In the genomic region with DNA sequence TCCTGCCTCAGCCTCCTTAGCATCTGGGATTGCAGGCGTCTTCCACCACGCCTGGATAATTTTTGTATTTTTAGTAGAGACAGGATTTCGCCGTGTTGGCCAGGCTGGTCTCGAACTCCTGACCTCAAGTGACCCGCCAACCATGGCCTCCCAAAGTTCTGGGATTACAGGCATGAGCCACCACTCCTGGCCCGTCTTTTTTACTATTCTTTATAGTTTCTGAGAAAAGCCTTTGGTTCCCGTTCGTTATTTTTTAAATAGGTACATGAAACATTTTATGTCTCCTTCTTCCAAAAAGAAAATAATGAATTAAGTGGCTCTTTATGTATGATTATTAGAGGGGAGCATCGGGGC, we compare ENCODE assay signal across 8 cellular contexts. TPM values are rescaled to one million over a fixed set of nuclear protein-coding genes. Genes with fewer than 3 reads are reported as not detected.
DNase-seq lines count a peak whose midpoint lies in the region; ATAC-seq, FAIRE-seq and TF ChIP-seq lines count a peak whose summit lies in the region.

No MANE protein-coding gene starts in this region.

- H3K9me3 ChIP-seq in SK-N-SH (no peaks in the 10 kb centered on the region), H1 (ENCODE audit: insufficient read depth in 2 of 2, low read depth in 1 of 2, low read length in 1 of 2) (no peaks in the 10 kb centered on the region), muscle layer of duodenum (ENCODE audit: control insufficient read depth in 1 of 2, low read length in 2 of 2) (no peaks in the 10 kb centered on the region), upper lobe of left lung (no peaks in the 10 kb centered on the region)

- DNase-seq in SK-N-SH: no peak
- no peak for DNase-seq in H1 (ENCODE audit: low read depth in 1 of 2, low spot score in 2 of 2)
- no peak for DNase-seq in upper lobe of left lung
- no peak for DNase-seq in effector CD8-positive, alpha-beta T cell (lab: John Stamatoyannopoulos, UW)
- no peak for DNase-seq in NCI-H1092 (lab: John Stamatoyannopoulos, UW)
- no peak for DNase-seq in T-helper 2 cell treated with Interferon-gamma antibody and Interleukin-4, amounts not matched to agents 5 μg/mL and 100 μg/mL, for 36 hours (ENCODE audit: low spot score)

- H3K14ac ChIP-seq in H1 (ENCODE audit: insufficient read length): no peak overlapping the region

- H3K9ac ChIP-seq in SK-N-SH (no peak overlapping the region), H1 (replicated peaks in 1 of 4; ENCODE audit: extremely low read depth in 1 of 4, low read depth in 3 of 4, low read length in 3 of 4) (no peak overlapping the region)

- WGBS in SK-N-SH (ENCODE audit: low lambda C conversion rate): 83% methylated on average over 10 of the region's 10 CpGs
- WGBS in H1 (ENCODE audit: extremely low coverage in 1 of 2, insufficient coverage in 1 of 2, insufficient read length in 1 of 2, insufficient replicate concordance in 2 of 2, low coverage in 1 of 2, low lambda C conversion rate in 2 of 2, missing lambda C conversion rate in 1 of 2), 2 experiments: 75% methylated on average over 10 of the region's 10 CpGs; no CpG with 5 or more reads in 1 of the 2 experiments
- WGBS in upper lobe of left lung, 2 donors: 77 to 85% methylated on average over 10 of the region's 10 CpGs

- peak overlapping the region; percentile 68; the same call in 1 of the 2 replicates for H3K4me2 ChIP-seq in SK-N-SH
- H3K4me2 ChIP-seq in H1 (ENCODE audit: insufficient read depth in 1 of 2, low read depth in 2 of 2, low read length in 2 of 2): peak overlapping the region; percentile 62 to 73

- TF ChIP-seq EP300 in SK-N-SH (IDR thresholded peaks at IDR 0.05; ENCODE audit: borderline replicate concordance in 1 of 2, low read depth in 1 of 2, low read length in 1 of 2): no peak
- no peak for TF ChIP-seq EP300 in H1 (IDR thresholded peaks at IDR 0.05; ENCODE audit: borderline replicate concordance in 1 of 2, low read depth in 2 of 2, low read length in 2 of 2)
- no peak for TF ChIP-seq EP300 in upper lobe of left lung (IDR thresholded peaks at IDR 0.05)

- no peaks in the 10 kb centered on the region for H3K4me1 ChIP-seq in SK-N-SH (ENCODE audit: control insufficient read depth in 1 of 2, insufficient read depth in 2 of 2, low read depth in 1 of 2, low read length in 1 of 2)
- H3K4me1 ChIP-seq in H1 (replicated peaks in 1 of 4; ENCODE audit: control insufficient read depth in 3 of 4, insufficient read depth in 4 of 4, low read length in 3 of 4): peaks cover 0 to 13% (median 5%) of the 10 kb centered on the region in 4 experiments; a peak in 6 of 7 replicates
- no peaks in the 10 kb centered on the region for H3K4me1 ChIP-seq in muscle layer of duodenum (ENCODE audit: control insufficient read depth in 1 of 2, insufficient read depth in 2 of 2, low read length in 2 of 2)
- H3K4me1 ChIP-seq in upper lobe of left lung: peaks cover 0 to 5% (median 2%) of the 10 kb centered on the region in 4 donors

- no peak overlapping the region for H3K23ac ChIP-seq in H1 (ENCODE audit: insufficient read length)

- peaks cover 6% of the 10 kb centered on the region for H3K27me3 Mint-ChIP-seq in T-helper 2 cell treated with Interferon-gamma antibody and Interleukin-4, amounts not matched to agents 5 μg/mL and 100 μg/mL, for 36 hours (ENCODE audit: low read depth)

- no peak overlapping the region for H2BK5ac ChIP-seq in H1 (ENCODE audit: low read depth, low read length)

- no peak overlapping the region for H3K4me3 ChIP-seq in SK-N-SH (ENCODE audit: low read depth in 2 of 2, low read length in 1 of 2)
- H3K4me3 ChIP-seq in H1 (ENCODE audit: extremely low read depth in 1 of 4, insufficient read depth in 2 of 4, low read depth in 3 of 4, low read length in 4 of 4): peak overlapping the region in 1 of 4 experiments; percentile 49; a peak in 3 of 8 replicates
- H3K4me3 ChIP-seq in muscle layer of duodenum (ENCODE audit: low read depth in 1 of 2, low read length in 2 of 2): peak overlapping the region in 1 of 2 donors; percentile 50
- H3K4me3 ChIP-seq in upper lobe of left lung: peak overlapping the region in 1 of 4 donors; percentile 40

- H3K27me3 ChIP-seq in SK-N-SH (ENCODE audit: insufficient read depth): no peaks in the 10 kb centered on the region
- H3K27me3 ChIP-seq in H1 (replicated peaks in 1 of 4; ENCODE audit: control insufficient read depth in 3 of 4, extremely low read depth in 1 of 4, insufficient read depth in 3 of 4, low read length in 3 of 4): no peaks in the 10 kb centered on the region
- H3K27me3 ChIP-seq in muscle layer of duodenum (ENCODE audit: low read depth, low read length): no peaks in the 10 kb centered on the region
- H3K27me3 ChIP-seq in upper lobe of left lung: no peaks in the 10 kb centered on the region

- no peak for FAIRE-seq in H1 (lab: Jason Lieb, UNC)

- no peak overlapping the region for H2BK15ac ChIP-seq in H1 (ENCODE audit: low read length)

- no peaks in the 10 kb centered on the region for H3K79me2 ChIP-seq in SK-N-SH (ENCODE audit: insufficient read depth)
- H3K79me2 ChIP-seq in H1 (ENCODE audit: control insufficient read depth in 1 of 2, insufficient read depth in 2 of 2, low read length in 2 of 2): no peaks in the 10 kb centered on the region

- H3K36me3 ChIP-seq in SK-N-SH (replicated peaks in 1 of 2; ENCODE audit: control insufficient read depth in 1 of 2, insufficient read depth in 2 of 2, low read length in 1 of 2) (no peaks in the 10 kb centered on the region), H1 (ENCODE audit: control insufficient read depth in 2 of 4, insufficient read depth in 4 of 4, low read length in 3 of 4) (no peaks in the 10 kb centered on the region), muscle layer of duodenum (ENCODE audit: control insufficient read depth in 1 of 2, insufficient read depth in 2 of 2, low read length in 2 of 2) (no peaks in the 10 kb centered on the region), upper lobe of left lung (no peaks in the 10 kb centered on the region)

- POLR2A ChIA-PET in SK-N-SH (lab: Yijun Ruan, JAX) (no interaction called here), H1 (lab: Charles Lee; ENCODE audit: partially characterized antibody) (interaction anchor here (1.1 to 1.7 kb wide), 2 partner anchors 18 to 77 kb away, joined by 3 to 4 read pairs; a partner anchor contains a TSS)

- TF ChIP-seq POLR2A in H1 (IDR thresholded peaks at IDR 0.05; ENCODE audit: control extremely low read depth in 1 of 2, low read depth in 2 of 2, low read length in 2 of 2): no peak
- TF ChIP-seq POLR2A in upper lobe of left lung (IDR thresholded peaks at IDR 0.05): no peak

- no peaks in the 10 kb centered on the region for H3K36me3 Mint-ChIP-seq in T-helper 2 cell treated with Interferon-gamma antibody and Interleukin-4, amounts not matched to agents 5 μg/mL and 100 μg/mL, for 36 hours (ENCODE audit: low read depth)

- H3K9me3 Mint-ChIP-seq in T-helper 2 cell treated with Interferon-gamma antibody and Interleukin-4, amounts not matched to agents 5 μg/mL and 100 μg/mL, for 36 hours: no peaks in the 10 kb centered on the region

- H2AFZ ChIP-seq in SK-N-SH (ENCODE audit: low read depth) (no peak overlapping the region), H1 (ENCODE audit: low read length) (no peak overlapping the region)

- no peak overlapping the region for H3K56ac ChIP-seq in H1 (replicated peaks; ENCODE audit: insufficient read length, low read depth, low read length)

- H4K20me1 ChIP-seq in SK-N-SH (ENCODE audit: insufficient read depth) (no peaks in the 10 kb centered on the region), H1 (replicated peaks in 1 of 2; ENCODE audit: control insufficient read depth in 1 of 2, insufficient read depth in 2 of 2, low read length in 2 of 2) (no peaks in the 10 kb centered on the region)

- no peak overlapping the region for H3K4me3 Mint-ChIP-seq in T-helper 2 cell treated with Interferon-gamma antibody and Interleukin-4, amounts not matched to agents 5 μg/mL and 100 μg/mL, for 36 hours

- H4K8ac ChIP-seq in H1 (ENCODE audit: extremely low read depth, insufficient read depth, low read length): no peak overlapping the region

- H2BK12ac ChIP-seq in H1 (ENCODE audit: low read depth, low read length): no peak overlapping the region

- no peak overlapping the region for H3K27ac ChIP-seq in SK-N-SH (ENCODE audit: low read depth in 2 of 2, low read length in 1 of 2)
- H3K27ac ChIP-seq in H1 (ENCODE audit: low read depth, low read length): no peak overlapping the region
- peak overlapping the region; percentile 81 for H3K27ac ChIP-seq in muscle layer of duodenum (ENCODE audit: low read length)
- peak overlapping the region in 3 of 4 donors; percentile 37 to 68 (median 38) for H3K27ac ChIP-seq in upper lobe of left lung

- TF ChIP-seq CTCF in SK-N-SH (IDR thresholded peaks at IDR 0.05) (no peak), H1 (IDR thresholded peaks at IDR 0.05; ENCODE audit: control extremely low read depth in 1 of 3, insufficient read depth in 1 of 3, low read depth in 1 of 3, low read length in 3 of 3) (no peak), upper lobe of left lung (IDR thresholded peaks at IDR 0.05) (no peak)

- CTCF ChIA-PET in SK-N-SH (lab: Yijun Ruan, JAX) (no interaction called here), H1 (lab: Charles Lee; ENCODE audit: partially characterized antibody) (interaction anchor here (0.6 to 2.8 kb wide), 8 partner anchors 12 to 204 kb away, joined by 3 to 13 read pairs (median 4); no protein-coding TSS in a partner anchor)

- H4K5ac ChIP-seq in H1 (ENCODE audit: insufficient read length, low read depth, low read length): no peak overlapping the region

- H2BK120ac ChIP-seq in H1 (replicated peaks; ENCODE audit: low read depth, low read length): no peak overlapping the region

- H4K91ac ChIP-seq in H1 (replicated peaks; ENCODE audit: insufficient read length, low read length): no peak overlapping the region

- TF ChIP-seq RAD21 in SK-N-SH (IDR thresholded peaks at IDR 0.05; ENCODE audit: low read length) (no peak), H1 (IDR thresholded peaks at IDR 0.05 in 1 of 2, conservative IDR thresholded peaks at IDR 0.05 in 1 of 2; ENCODE audit: low read depth in 2 of 2, low read length in 2 of 2) (no peak)

- no peak overlapping the region for H3K27ac Mint-ChIP-seq in T-helper 2 cell treated with Interferon-gamma antibody and Interleukin-4, amounts not matched to agents 5 μg/mL and 100 μg/mL, for 36 hours

- no peak overlapping the region for H3K4ac ChIP-seq in H1 (replicated peaks; ENCODE audit: insufficient read length, low read depth, low read length)

- ATAC-seq in SK-N-SH treated with all-trans-retinoic acid at 6 μM for 48 hours (no peak), upper lobe of left lung (ENCODE audit: low FRiP score in 2 of 2) (no peak)

- no peaks in the 10 kb centered on the region; the same call in 1 of the 2 replicates for H3K23me2 ChIP-seq in H1 (ENCODE audit: low read depth, low read length)

- no peaks in the 10 kb centered on the region for H3K9me2 ChIP-seq in SK-N-SH

- H3K79me1 ChIP-seq in H1 (ENCODE audit: low read depth, low read length): no peaks in the 10 kb centered on the region

- no peak overlapping the region for H2BK20ac ChIP-seq in H1 (ENCODE audit: low read length)

- H3K18ac ChIP-seq in H1 (ENCODE audit: extremely low read depth, low read length): peak overlapping the region; percentile 26; the same call in 1 of the 2 replicates

- H3F3A ChIP-seq in SK-N-SH (replicated peaks; ENCODE audit: insufficient read depth): no peaks in the 10 kb centered on the region

- H2AK5ac ChIP-seq in H1 (ENCODE audit: low read depth, low read length): no peak overlapping the region

- H3K4me1 Mint-ChIP-seq in T-helper 2 cell treated with Interferon-gamma antibody and Interleukin-4, amounts not matched to agents 5 μg/mL and 100 μg/mL, for 36 hours (ENCODE audit: low read depth): peaks cover 2% of the 10 kb centered on the region

RNA-seq across cellular contexts. Expression of a gene that starts 0.6 kb away (rescaled TPM):
- polyA plus RNA-seq in SK-N-SH (2012; rRNA removed) (0.02 TPM in 1 of 2 replicates, not detected in the other), H1 (2011; rRNA removed) (0.21 and 0.28 TPM in 2 replicates)
- polyA plus RNA-seq in SK-N-SH (2012; cell fraction: cytosol; rRNA removed): not detected in 2 replicates
- polyA plus RNA-seq in SK-N-SH (2012; cell fraction: nucleus; rRNA removed): 0.02 TPM in 1 of 2 replicates, not detected in the other
- 0.23 TPM in 1 of 2 replicates, not detected in the other for total RNA-seq in H1 (2021; fragmentation: NEBNext Ultra II Directional; extraction: Animal tissue kit (Norgen Biotek cat#: 25700))
- polyA plus RNA-seq in H1 (2011; cell fraction: cytosol; rRNA removed): 0.25 TPM
- polyA plus RNA-seq in H1 (2011; cell fraction: nucleus; rRNA removed): not detected
- polyA plus RNA-seq in H1 (2012, experiment 1 of 2): 0.09 to 0.21 TPM (median 0.14 TPM) in 4 replicates
- polyA plus RNA-seq in H1 (2012, experiment 2 of 2): not detected
- polyA plus RNA-seq in H1 (2013, experiment 1 of 2): 0.14 TPM
- 0.07 TPM for polyA plus RNA-seq in H1 (2013, experiment 2 of 2)
- 0.76 and 0.95 TPM in 2 replicates for polyA minus RNA-seq in H1 (2011; rRNA and poly(A)+ RNA removed)
- polyA minus RNA-seq in H1 (2011; cell fraction: cytosol; rRNA and poly(A)+ RNA removed): not detected
- not detected for polyA minus RNA-seq in H1 (2011; cell fraction: nucleus; rRNA and poly(A)+ RNA removed)
- under 1 TPM in 2 of 6 donors, not detected in 4; 0.17 to 0.92 TPM for total RNA-seq in upper lobe of left lung

Comparison
In these comparisons a context has a peak if more than half of its experiments do, and no peak if none do; other contexts are left out.
1. H3K27ac ChIP-seq: peak in muscle layer of duodenum (single experiment) and upper lobe of left lung (3 of 4); none in SK-N-SH (0 of 2) and H1 (single experiment).